ENCODE assay signal across 14 cellular contexts in the genomic region with DNA sequence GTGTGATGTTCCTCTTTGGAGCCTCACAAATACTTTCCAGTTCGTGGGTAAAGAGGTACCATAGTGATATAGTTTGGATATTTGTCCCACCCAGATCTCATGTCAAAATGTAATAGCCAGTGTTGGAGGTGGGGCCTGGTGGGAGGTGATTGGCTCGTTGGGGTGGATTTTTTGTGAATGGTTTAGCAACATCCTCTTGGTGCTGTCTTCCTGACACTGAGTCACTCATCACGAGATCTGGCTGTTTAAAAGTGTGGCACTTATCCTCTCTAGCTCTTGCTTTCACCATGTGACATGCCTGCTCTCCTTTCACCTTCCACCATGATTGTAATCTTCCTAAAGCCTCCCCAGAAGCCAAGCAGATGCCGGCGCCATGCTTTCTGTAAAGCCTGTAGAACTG. TPM values are rescaled to one million over a fixed set of nuclear protein-coding genes. Genes with fewer than 3 reads are reported as not detected.
DNase-seq lines count a peak whose midpoint lies in the region; ATAC-seq, FAIRE-seq and TF ChIP-seq lines count a peak whose summit lies in the region.
"Had no signal": no experiment of that assay in that cellular context is flagged by ENCODE, and none has a peak within 500 bp of the region (broad histone marks: within the 10 kb centered on the region; RNA-seq: fewer than 3 reads in every experiment).

No MANE protein-coding gene starts in this region.

- FAIRE-seq in K562 (lab: Jason Lieb, UNC) (no peak), pancreas (lab: Jason Lieb, UNC) (no peak)

- intact Hi-C loops in K562 (cut with micrococcal nuclease) = no loop called here
- intact Hi-C loops in spleen (cut with DNase I; ENCODE audit: low total_unique reads) = no loop called here
- intact Hi-C loops in pancreas (cut with DNase I) = no loop called here

- no peak for TF ChIP-seq EP300 in K562 (IDR thresholded peaks at IDR 0.05; ENCODE audit: low read length)

- H3K36me3 ChIP-seq in K562 (ENCODE audit: control insufficient read depth, insufficient read depth, low read length) (no peaks in the 10 kb centered on the region), spleen (no peaks in the 10 kb centered on the region), HAP-1 (replicated peaks) (no peaks in the 10 kb centered on the region), pancreas (no peaks in the 10 kb centered on the region)
- H3K36me3 ChIP-seq: tibial artery had no signal

- H3K27me3 ChIP-seq in K562 (ENCODE audit: control insufficient read depth in 2 of 2, insufficient read depth in 2 of 2, low read length in 2 of 2) (no peaks in the 10 kb centered on the region), spleen (replicated peaks in 1 of 7) (no peaks in the 10 kb centered on the region), HAP-1 (ENCODE audit: low read depth) (no peaks in the 10 kb centered on the region), pancreas (no peaks in the 10 kb centered on the region)
- H3K27me3 ChIP-seq: SJSA1, tibial artery had no signal

- peaks cover 0 to 11% of the 10 kb centered on the region in 2 donors for H3K36me3 Mint-ChIP-seq in activated naive CD4-positive, alpha-beta T cell treated with anti-CD3 and anti-CD28 coated beads, Interleukin-2, amount 50 U/mL, for 72 hours

- no TSS peak for BruUV-seq in K562 (replicated peaks; lab: Mats Ljungman, UMichigan)

- no peak for ATAC-seq in activated naive CD4-positive, alpha-beta T cell treated with anti-CD3 and anti-CD28 coated beads, Interleukin-2, amount 50 U/mL, for 72 hours
- ATAC-seq in K562 (no peak), pancreas (no peak), omental fat pad (ENCODE audit: low FRiP score) (no peak)

- WGBS in K562 (ENCODE audit: insufficient coverage, low coverage, missing lambda C conversion rate) = 5% methylated on average over 5 of the region's 5 CpGs
- WGBS in spleen, 5 donors = 57 to 71% (median 63%) methylated on average over 5 of the region's 5 CpGs
- 68 to 70% methylated on average over 5 of the region's 5 CpGs for WGBS in pancreas, 2 donors

- H3K9ac ChIP-seq in K562 (ENCODE audit: insufficient read depth in 1 of 2, low read depth in 2 of 2, low read length in 2 of 2) = no peak overlapping the region

- CTCF ChIA-PET in K562 (lab: Yijun Ruan, JAX; ENCODE audit: low intra/inter-chr PET ratio) = no interaction called here

- H4K20me1 ChIP-seq in K562 (replicated peaks; ENCODE audit: control insufficient read depth, insufficient read depth, low read length) = peaks cover 12% of the 10 kb centered on the region; the same call in 1 of the 2 replicates

- TF ChIP-seq CTCF in K562 (IDR thresholded peaks at IDR 0.05 in 2 of 3, conservative IDR thresholded peaks at IDR 0.05 in 1 of 3; ENCODE audit: insufficient read depth in 2 of 3, low read depth in 1 of 3, low read length in 3 of 3) (no peak), spleen (IDR thresholded peaks at IDR 0.05 in 8 of 11, conservative IDR thresholded peaks at IDR 0.05 in 3 of 11) (no peak), pancreas (IDR thresholded peaks at IDR 0.05) (no peak), omental fat pad (IDR thresholded peaks at IDR 0.05) (no peak)

- H3K9me3 Mint-ChIP-seq in activated naive CD4-positive, alpha-beta T cell treated with anti-CD3 and anti-CD28 coated beads, Interleukin-2, amount 50 U/mL, for 72 hours = peaks cover 0 to 4% of the 10 kb centered on the region in 2 donors

- TF ChIP-seq POLR2A in K562 (conservative IDR thresholded peaks at IDR 0.05) = no peak
- TF ChIP-seq POLR2A in spleen (IDR thresholded peaks at IDR 0.05) = no peak

- H3K27ac ChIP-seq in K562 (ENCODE audit: extremely low read depth, low read depth, low read length) (no peak overlapping the region), spleen (peak overlapping the region in 5 of 8 donors; percentile 24 to 98 (median 65)), pancreas (no peak overlapping the region)
- H3K27ac ChIP-seq: SJSA1, tibial artery had no signal

- no peak overlapping the region for H3K27ac Mint-ChIP-seq in activated naive CD4-positive, alpha-beta T cell treated with anti-CD3 and anti-CD28 coated beads, Interleukin-2, amount 50 U/mL, for 72 hours
- H3K27ac Mint-ChIP-seq: H9 had no signal

- H3K4me3 ChIP-seq in K562 (no peak overlapping the region), spleen (no peak overlapping the region), HAP-1 (no peak overlapping the region), pancreas (no peak overlapping the region)
- H3K4me3 ChIP-seq: SJSA1, tibial artery had no signal

- H3K4me2 ChIP-seq in K562 (ENCODE audit: insufficient read depth, low read length) = no peak overlapping the region

- H2AFZ ChIP-seq in K562 (ENCODE audit: low read depth, low read length) = no peak overlapping the region; the same call in 1 of the 2 replicates

- no peak for TF ChIP-seq RAD21 in K562 (CRISPR knock-in tag; conservative IDR thresholded peaks at IDR 0.05 in 1 of 2, IDR thresholded peaks at IDR 0.05 in 1 of 2)

- POLR2A ChIA-PET in K562 (lab: Yijun Ruan, JAX) = no interaction called here

- H3K9me3 ChIP-seq in K562 (replicated peaks; ENCODE audit: control insufficient read depth, insufficient read depth, low read depth, low read length) (peaks cover 3% of the 10 kb centered on the region; the same call in 1 of the 2 replicates), spleen (no peaks in the 10 kb centered on the region), HAP-1 (no peaks in the 10 kb centered on the region), pancreas (no peaks in the 10 kb centered on the region)
- H3K9me3 ChIP-seq: SJSA1, tibial artery had no signal

- H3K9me1 ChIP-seq in K562 (ENCODE audit: control insufficient read depth, insufficient read depth, low read length) = no peaks in the 10 kb centered on the region

- in situ Hi-C loops in K562 (cut with MboI) (no loop called here), HAP-1 (cut with MboI; ENCODE audit: low sequenced_read_pairs) (no loop called here)

- peaks cover 19% of the 10 kb centered on the region for H3K79me2 ChIP-seq in K562 (ENCODE audit: control insufficient read depth, insufficient read depth, low read length)

- peak; percentile 13 for DNase-seq in activated naive CD4-positive, alpha-beta T cell treated with anti-CD3 and anti-CD28 coated beads, Interleukin-2, amount 50 U/mL, for 16 hours
- DNase-seq in activated naive CD4-positive, alpha-beta T cell treated with anti-CD3 and anti-CD28 coated beads, Interleukin-2, amount 50 U/mL, for 72 hours (ENCODE audit: low spot score in 2 of 2) = no peak
- DNase-seq in MV-4-11 (lab: John Stamatoyannopoulos, UW) = peak; percentile 74
- DNase-seq in K562 (ENCODE audit: extremely low read depth in 1 of 4, low spot score in 3 of 4) = no peak
- no peak for DNase-seq in spleen
- DNase-seq in HAP-1 (ENCODE audit: low spot score in 2 of 2) = no peak
- DNase-seq in pancreas = no peak
- DNase-seq in omental fat pad (ENCODE audit: low spot score) = no peak
- DNase-seq: DMS 273 treated with DMSO at 0.1 percent for 48 hours, H9, NCI-H2029 treated with DMSO at 0.1 percent for 48 hours, NCI-H82 had no signal

- peaks cover 13 to 14% of the 10 kb centered on the region in 2 experiments; a peak in 4 of 5 replicates for H3K4me1 ChIP-seq in K562 (replicated peaks in 1 of 2; ENCODE audit: control insufficient read depth in 2 of 2, insufficient read depth in 2 of 2, low read length in 2 of 2)
- peaks cover 8 to 42% (median 23%) of the 10 kb centered on the region in 6 donors for H3K4me1 ChIP-seq in spleen
- H3K4me1 ChIP-seq in HAP-1 = peaks cover 19% of the 10 kb centered on the region
- H3K4me1 ChIP-seq in pancreas = peaks cover 9 to 15% (median 9%) of the 10 kb centered on the region in 3 donors

TF ChIP-seq in K562, 482 proteins besides CTCF, POLR2A, EP300 and RAD21:
- TF ChIP-seq TRIM25 (IDR thresholded peaks at IDR 0.05; ENCODE audit: borderline replicate concordance) (no peak), ZNF316 (IDR thresholded peaks at IDR 0.05) (peak; percentile 24; the same call in 1 of the 2 replicates), TRIM24 (IDR thresholded peaks at IDR 0.05) (peak in 1 of 2 experiments; percentile 33; a peak in 1 of 4 replicates), ZNF644 (tag; IDR thresholded peaks at IDR 0.05; ENCODE audit: low read depth) (no peak)

RNA-seq across cellular contexts. Expression of gene CCDC93, which starts 3.0 kb away (rescaled TPM):
- total RNA-seq in activated naive CD4-positive, alpha-beta T cell treated with anti-CD3 and anti-CD28 coated beads, Interleukin-2, amount 50 U/mL, for 72 hours = 10 to 100 TPM; 27.5 to 42.5 TPM
- 33.4 and 55.4 TPM in 2 replicates for total RNA-seq in K562 (2011; cell fraction: chromatin; rRNA removed; ENCODE audit: low replicate concordance)
- 16.0 and 23.0 TPM in 2 replicates for total RNA-seq in K562 (2011; cell fraction: nucleolus; rRNA removed)
- total RNA-seq in K562 (2011; cell fraction: nucleoplasm; rRNA removed) = 29.9 TPM in 2 replicates
- 9.6 and 10.8 TPM in 2 replicates for total RNA-seq in K562 (2014; rRNA removed)
- total RNA-seq in K562 (2014; rRNA removed; fragmentation: Illumina TruSeq; extraction: Trizol) = 12.4 and 12.7 TPM in 2 replicates
- 19.3 and 20.7 TPM in 2 replicates for total RNA-seq in K562 (2015; rRNA removed; fragmentation: Illumina TruSeq; extraction: Trizol)
- total RNA-seq in K562 (2021) = 11.1 and 14.1 TPM in 2 replicates
- 13.7 and 22.8 TPM in 2 replicates for polyA plus RNA-seq in K562 (2011; rRNA removed)
- polyA plus RNA-seq in K562 (2011; cell fraction: cytosol; rRNA removed) = 4.3 and 9.2 TPM in 2 replicates
- polyA plus RNA-seq in K562 (2011; cell fraction: nucleus; rRNA removed) = 94.9 and 129 TPM in 2 replicates
- polyA plus RNA-seq in K562 (2012) = 8.9 and 11.6 TPM in 2 replicates
- polyA plus RNA-seq in K562 (2014; fragmentation: Illumina TruSeq; extraction: Trizol) = 11.3 and 15.3 TPM in 2 replicates
- 1 to 10 TPM; 3.3 to 3.6 TPM for polyA plus RNA-seq in K562 (2014; fragmentation: Nextera tagmentation; extraction: Ambion mirVana)
- 11.6 and 12.2 TPM in 2 replicates for polyA plus RNA-seq in K562 (2014; rRNA removed)
- polyA minus RNA-seq in K562 (2011; rRNA and poly(A)+ RNA removed) = 11.7 and 21.5 TPM in 2 replicates
- 6.0 and 6.9 TPM in 2 replicates for polyA minus RNA-seq in K562 (2011; cell fraction: cytosol; rRNA and poly(A)+ RNA removed)
- 27.1 and 60.1 TPM in 2 replicates for polyA minus RNA-seq in K562 (2011; cell fraction: nucleus; rRNA and poly(A)+ RNA removed)
- 10 to 100 TPM; 26.1 to 80.3 (median 50.8) TPM for total RNA-seq in spleen
- polyA plus RNA-seq in spleen = 1 to 10 TPM; 4.3 to 7.4 (median 5.1) TPM
- total RNA-seq in pancreas = 10 to 100 TPM; 12.6 to 28.6 (median 17.0) TPM
- polyA plus RNA-seq in pancreas = 10 to 100 TPM in 1 of 2 donors, 1 to 10 TPM in 1; 8.2 to 18.8 TPM
- 10 to 100 TPM; 21.4 to 34.8 (median 22.3) TPM for total RNA-seq in omental fat pad

Comparison
In these comparisons a context has a peak if more than half of its experiments do, and no peak if none do; other contexts are left out.
1. DNase-seq: peak in activated naive CD4-positive, alpha-beta T cell treated with anti-CD3 and anti-CD28 coated beads, Interleukin-2, amount 50 U/mL, for 16 hours (single experiment) and MV-4-11 (single experiment); none in activated naive CD4-positive, alpha-beta T cell treated with anti-CD3 and anti-CD28 coated beads, Interleukin-2, amount 50 U/mL, for 72 hours (0 of 2), K562 (0 of 4), spleen (single experiment), HAP-1 (0 of 2), pancreas (0 of 6) and omental fat pad (single experiment).
2. H3K27ac ChIP-seq: peak in spleen (5 of 8); none in K562 (single experiment) and pancreas (0 of 4).